Comparison of ENCODE assay signal across 21 cellular contexts in genomic region chr15:41946970-41947369, GRCh38. TPM values are rescaled to one million over a fixed set of nuclear protein-coding genes. Genes with fewer than 3 reads are reported as not detected.
DNase-seq lines count a peak whose midpoint lies in the region; ATAC-seq and TF ChIP-seq lines count a peak whose summit lies in the region.
"Had no signal": no experiment of that assay in that cellular context is flagged by ENCODE, and none has a peak within 500 bp of the region (broad histone marks: within the 10 kb centered on the region; RNA-seq: fewer than 3 reads in every experiment).

No MANE protein-coding gene starts in this region.

- H4K8ac ChIP-seq in trophoblast cell (ENCODE audit: low read depth, low read length) = no peak overlapping the region

- H2AFZ ChIP-seq in trophoblast cell (ENCODE audit: insufficient read depth, low read length, poor library complexity) = no peak overlapping the region

- H3K27me3 Mint-ChIP-seq in endodermal cell (ENCODE audit: insufficient read depth) = no peaks in the 10 kb centered on the region
- H3K27me3 Mint-ChIP-seq: CD4-positive, CD25-positive, alpha-beta regulatory T cell; effector memory CD8-positive, alpha-beta T cell; natural killer cell treated with Interleukin-12 subunit alpha and Interleukin-12 subunit beta and Interleukin-15 and Interleukin-18, amount 100 ng/mL, for 72 hours had no signal

- H3K9ac ChIP-seq in endodermal cell (ENCODE audit: extremely low read depth, low read length, poor library complexity, severe bottlenecking) = no peak overlapping the region
- no peak overlapping the region for H3K9ac ChIP-seq in trophoblast cell (ENCODE audit: low read length)

- H2BK5ac ChIP-seq in trophoblast cell (ENCODE audit: low read depth, low read length, poor library complexity) = peak overlapping the region; percentile 49

- peak overlapping the region; percentile 92 for H2BK12ac ChIP-seq in trophoblast cell (ENCODE audit: low read length)

- CTCF ChIA-PET in Panc1 (lab: Charles Lee) = no interaction called here

- H3K27ac ChIP-seq in Panc1 (ENCODE audit: low read length) (peak overlapping the region; percentile 87), endodermal cell (ENCODE audit: low read depth, low read length) (no peak overlapping the region), left ventricle myocardium inferior (replicated peaks) (peak overlapping the region; percentile 89), trophoblast cell (ENCODE audit: low read depth, low read length) (peak overlapping the region; percentile 21)
- H3K27ac ChIP-seq: lower lobe of right lung had no signal

- peaks cover 4% of the 10 kb centered on the region for H3K36me3 Mint-ChIP-seq in endodermal cell (ENCODE audit: low read depth)
- H3K36me3 Mint-ChIP-seq: natural killer cell treated with Interleukin-12 subunit alpha and Interleukin-12 subunit beta and Interleukin-15 and Interleukin-18, amount 100 ng/mL, for 72 hours had no signal

- ATAC-seq in Panc1 (no peak), GM18873 (IDR thresholded peaks at IDR 0.05; ENCODE audit: low FRiP score, unreplicated experiment) (no peak)
- ATAC-seq: activated CD4-positive, CD25-positive, alpha-beta regulatory T cell treated with anti-CD3 and anti-CD28 coated beads, Interleukin-2, amount 50 U/mL, for 24 hours; effector memory CD8-positive, alpha-beta T cell; lower lobe of right lung; natural killer cell treated with Interleukin-12 subunit alpha and Interleukin-12 subunit beta and Interleukin-15 and Interleukin-18, amount 100 ng/mL, for 72 hours had no signal

- H3K36me3 ChIP-seq in Panc1 (ENCODE audit: control insufficient read depth, insufficient read depth, low read length) (no peaks in the 10 kb centered on the region), endodermal cell (ENCODE audit: control insufficient read depth, insufficient read depth, low read length) (peaks cover 17% of the 10 kb centered on the region), left ventricle myocardium inferior (peaks cover 15% of the 10 kb centered on the region), trophoblast cell (ENCODE audit: control insufficient read depth in 1 of 2, insufficient read depth in 2 of 2, low read length in 2 of 2) (peaks cover 6 to 7% of the 10 kb centered on the region in 2 experiments), BE2C (no peaks in the 10 kb centered on the region)

- H3K9me3 ChIP-seq in Panc1 (ENCODE audit: control insufficient read depth, insufficient read depth, low read depth, low read length) = no peaks in the 10 kb centered on the region
- no peaks in the 10 kb centered on the region for H3K9me3 ChIP-seq in endodermal cell (ENCODE audit: control insufficient read depth, low read length)
- no peaks in the 10 kb centered on the region for H3K9me3 ChIP-seq in left ventricle myocardium inferior (replicated peaks)
- H3K9me3 ChIP-seq in trophoblast cell (ENCODE audit: insufficient read depth, low read depth, low read length) = no peaks in the 10 kb centered on the region
- H3K9me3 ChIP-seq in BE2C = no peaks in the 10 kb centered on the region
- H3K9me3 ChIP-seq: lower lobe of right lung, thyroid gland had no signal

- POLR2A ChIA-PET in Panc1 (lab: Charles Lee) = no interaction called here

- peaks cover 26% of the 10 kb centered on the region for H3K79me1 ChIP-seq in trophoblast cell (ENCODE audit: low read length)

- H3K4me1 ChIP-seq in Panc1 (ENCODE audit: control insufficient read depth, insufficient read depth, low read length) (peaks cover 61% of the 10 kb centered on the region), endodermal cell (ENCODE audit: control insufficient read depth, insufficient read depth, low read length) (peaks cover 7% of the 10 kb centered on the region), left ventricle myocardium inferior (peaks cover 100% of the 10 kb centered on the region), trophoblast cell (ENCODE audit: control insufficient read depth in 1 of 2, insufficient read depth in 2 of 2, low read length in 2 of 2) (peaks cover 32 to 48% of the 10 kb centered on the region in 2 experiments), BE2C (no peaks in the 10 kb centered on the region)

- no peaks in the 10 kb centered on the region for H3K9me3 Mint-ChIP-seq in endodermal cell
- H3K9me3 Mint-ChIP-seq: activated naive CD4-positive, alpha-beta T cell treated with anti-CD3 and anti-CD28 coated beads, Interleukin-2, amount 50 U/mL, for 72 hours; CD4-positive, CD25-positive, alpha-beta regulatory T cell; effector memory CD8-positive, alpha-beta T cell; natural killer cell treated with Interleukin-12 subunit alpha and Interleukin-12 subunit beta and Interleukin-15 and Interleukin-18, amount 100 ng/mL, for 72 hours had no signal

- H3K4me3 ChIP-seq in Panc1 (ENCODE audit: low read depth in 2 of 2, low read length in 2 of 2) (no peak overlapping the region), endodermal cell (ENCODE audit: low read length) (no peak overlapping the region), left ventricle myocardium inferior (peak overlapping the region; percentile 49), trophoblast cell (ENCODE audit: low read depth, low read length) (peak overlapping the region; percentile 23), BE2C (ENCODE audit: low read depth, low read length) (no peak overlapping the region)
- H3K4me3 ChIP-seq: lower lobe of right lung, thyroid gland had no signal

- H3K4ac ChIP-seq in trophoblast cell (ENCODE audit: low read depth, low read length) = peak overlapping the region; percentile 66

- H3K4me1 Mint-ChIP-seq in endodermal cell = peaks cover 7% of the 10 kb centered on the region

- no peak overlapping the region for H4K12ac ChIP-seq in trophoblast cell (ENCODE audit: low read depth, low read length)

- peak overlapping the region; percentile 2 for H3K4me2 ChIP-seq in trophoblast cell (ENCODE audit: low read length)

- no peak overlapping the region for H3K23ac ChIP-seq in trophoblast cell (ENCODE audit: low read length)

- no peak overlapping the region for H3K4me3 Mint-ChIP-seq in endodermal cell
- H3K4me3 Mint-ChIP-seq: effector memory CD8-positive, alpha-beta T cell; natural killer cell treated with Interleukin-12 subunit alpha and Interleukin-12 subunit beta and Interleukin-15 and Interleukin-18, amount 100 ng/mL, for 72 hours had no signal

- in situ Hi-C loops in Panc1 (cut with HindIII; ENCODE audit: low pct_unique_long_range_greater_than_20kb, low sequenced_read_pairs) = no loop called here

- H3K79me2 ChIP-seq in trophoblast cell (ENCODE audit: control insufficient read depth, insufficient read depth, low read length, poor library complexity) = peaks cover 9% of the 10 kb centered on the region

- H3K14ac ChIP-seq in trophoblast cell (ENCODE audit: low read length) = peak overlapping the region; percentile 70

- peak overlapping the region; percentile 87 for H3K18ac ChIP-seq in trophoblast cell (ENCODE audit: low read length)

- H3K27ac Mint-ChIP-seq in endodermal cell = peak overlapping the region; percentile 18
- H3K27ac Mint-ChIP-seq: natural killer cell treated with Interleukin-12 subunit alpha and Interleukin-12 subunit beta and Interleukin-15 and Interleukin-18, amount 100 ng/mL, for 72 hours had no signal

- peak overlapping the region; percentile 77 for H2BK120ac ChIP-seq in trophoblast cell (ENCODE audit: insufficient read depth, low read length, poor library complexity)

- BruUV-seq in Panc1 (replicated peaks; lab: Mats Ljungman, UMichigan) = no TSS peak

- TF ChIP-seq CTCF in Panc1 (IDR thresholded peaks at IDR 0.05) (no peak), endodermal cell (conservative IDR thresholded peaks at IDR 0.05) (no peak), left ventricle myocardium inferior (IDR thresholded peaks at IDR 0.05; ENCODE audit: borderline replicate concordance) (no peak), BE2C (IDR thresholded peaks at IDR 0.05; ENCODE audit: low read depth, low read length) (no peak)

- intact Hi-C loops in Panc1 (cut with micrococcal nuclease; ENCODE audit: unreplicated experiment) (no loop called here), left ventricle myocardium inferior (cut with micrococcal nuclease) (no loop called here)

- H2AK5ac ChIP-seq in trophoblast cell (ENCODE audit: low read length) = peak overlapping the region; percentile 91

- DNase-seq in Panc1 (ENCODE audit: low read depth, low spot score) (no peak), endodermal cell (peak; percentile 30), left ventricle myocardium inferior (peak; percentile 61), trophoblast cell (no peak), CD1c-positive myeloid dendritic cell (ENCODE audit: extremely low spot score) (no peak), BE2C (no peak)
- DNase-seq in activated CD4-positive, alpha-beta T cell treated with anti-CD3 and anti-CD28 coated beads, Interleukin-2, amount 50 U/mL, for 48 hours = no peak
- DNase-seq: activated T-cell treated with anti-CD3 and anti-CD28 coated beads, Interleukin-2, amount 50 U/mL, for 48 hours; CD4-positive, CD25-positive, alpha-beta regulatory T cell; DMS 273 treated with DMSO at 0.1 percent for 48 hours; effector memory CD8-positive, alpha-beta T cell; lower lobe of right lung; NCI-H1092 treated with DMSO at 0.1 percent for 48 hours; NCI-H2081 treated with DMSO at 0.1 percent for 48 hours; posterior cingulate gyrus; stimulated activated naive CD4-positive, alpha-beta T cell; thyroid gland had no signal

- peak overlapping the region; percentile 65 for H4K91ac ChIP-seq in trophoblast cell (ENCODE audit: low read depth, low read length)

- H3K27me3 ChIP-seq in Panc1 (ENCODE audit: control insufficient read depth, insufficient read depth, low read length) = no peaks in the 10 kb centered on the region
- no peaks in the 10 kb centered on the region for H3K27me3 ChIP-seq in endodermal cell (ENCODE audit: control insufficient read depth, insufficient read depth, low read length, poor library complexity, severe bottlenecking)
- H3K27me3 ChIP-seq in left ventricle myocardium inferior (ENCODE audit: low read depth) = no peaks in the 10 kb centered on the region
- no peaks in the 10 kb centered on the region for H3K27me3 ChIP-seq in trophoblast cell (ENCODE audit: insufficient read depth, low read length)
- H3K27me3 ChIP-seq in BE2C = no peaks in the 10 kb centered on the region
- H3K27me3 ChIP-seq: thyroid gland had no signal

- WGBS in endodermal cell (ENCODE audit: insufficient coverage in 1 of 2, insufficient read length in 1 of 2), 2 experiments = 89% methylated on average over 2 of the region's 2 CpGs; no CpG with 5 or more reads in 1 of the 2 experiments
- no CpG with 5 or more reads among the region's 2 CpGs for WGBS in trophoblast cell (ENCODE audit: extremely low coverage, insufficient coverage, insufficient read length)

RNA-seq across cellular contexts. Expression of gene EHD4, which starts 25.4 kb away (rescaled TPM):
- total RNA-seq in Panc1 (2021; ENCODE audit: unreplicated experiment) (43.2 TPM), endodermal cell (10 to 100 TPM; 16.9 to 17.3 TPM), left ventricle myocardium inferior (46.4 TPM)
- 33.9 TPM for polyA plus RNA-seq in Panc1 (2012; ENCODE audit: insufficient read length)
- 6.8 TPM for polyA plus RNA-seq in endodermal cell (2013, experiment 1 of 2)
- polyA plus RNA-seq in endodermal cell (2013, experiment 2 of 2) = 7.0 TPM
- 18.8 and 19.6 TPM in 2 replicates for polyA plus RNA-seq in trophoblast cell (2013)
- 2.4 TPM for polyA plus RNA-seq in BE2C (2012; ENCODE audit: insufficient read depth, insufficient read length, low read depth)

RNA-seq across cellular contexts. Expression of gene SPTBN5, which starts 53.1 kb away (rescaled TPM):
- total RNA-seq in Panc1 (2021; ENCODE audit: unreplicated experiment) (2.1 TPM), endodermal cell (1 to 10 TPM; 2.0 to 2.8 TPM), left ventricle myocardium inferior (2.7 TPM)
- 1.6 TPM for polyA plus RNA-seq in Panc1 (2012; ENCODE audit: insufficient read length)
- 0.25 TPM for polyA plus RNA-seq in endodermal cell (2013, experiment 1 of 2)
- 0.29 TPM for polyA plus RNA-seq in endodermal cell (2013, experiment 2 of 2)
- 0.53 and 0.55 TPM in 2 replicates for polyA plus RNA-seq in trophoblast cell (2013)
- polyA plus RNA-seq in BE2C (2012; ENCODE audit: insufficient read depth, insufficient read length, low read depth) = 1.7 TPM

Comparison
In these comparisons a context has a peak if more than half of its experiments do, and no peak if none do; other contexts are left out.
1. DNase-seq: peak in endodermal cell (single experiment) and left ventricle myocardium inferior (single experiment); none in Panc1 (single experiment), trophoblast cell (0 of 2), CD1c-positive myeloid dendritic cell (single experiment), BE2C (single experiment) and activated CD4-positive, alpha-beta T cell treated with anti-CD3 and anti-CD28 coated beads, Interleukin-2, amount 50 U/mL, for 48 hours (0 of 2).
2. H3K4me3 ChIP-seq: peak in left ventricle myocardium inferior (single experiment) and trophoblast cell (single experiment); none in Panc1 (0 of 2), endodermal cell (single experiment) and BE2C (single experiment).